ENCODE assay signal across 8 cellular contexts in the genomic region with DNA sequence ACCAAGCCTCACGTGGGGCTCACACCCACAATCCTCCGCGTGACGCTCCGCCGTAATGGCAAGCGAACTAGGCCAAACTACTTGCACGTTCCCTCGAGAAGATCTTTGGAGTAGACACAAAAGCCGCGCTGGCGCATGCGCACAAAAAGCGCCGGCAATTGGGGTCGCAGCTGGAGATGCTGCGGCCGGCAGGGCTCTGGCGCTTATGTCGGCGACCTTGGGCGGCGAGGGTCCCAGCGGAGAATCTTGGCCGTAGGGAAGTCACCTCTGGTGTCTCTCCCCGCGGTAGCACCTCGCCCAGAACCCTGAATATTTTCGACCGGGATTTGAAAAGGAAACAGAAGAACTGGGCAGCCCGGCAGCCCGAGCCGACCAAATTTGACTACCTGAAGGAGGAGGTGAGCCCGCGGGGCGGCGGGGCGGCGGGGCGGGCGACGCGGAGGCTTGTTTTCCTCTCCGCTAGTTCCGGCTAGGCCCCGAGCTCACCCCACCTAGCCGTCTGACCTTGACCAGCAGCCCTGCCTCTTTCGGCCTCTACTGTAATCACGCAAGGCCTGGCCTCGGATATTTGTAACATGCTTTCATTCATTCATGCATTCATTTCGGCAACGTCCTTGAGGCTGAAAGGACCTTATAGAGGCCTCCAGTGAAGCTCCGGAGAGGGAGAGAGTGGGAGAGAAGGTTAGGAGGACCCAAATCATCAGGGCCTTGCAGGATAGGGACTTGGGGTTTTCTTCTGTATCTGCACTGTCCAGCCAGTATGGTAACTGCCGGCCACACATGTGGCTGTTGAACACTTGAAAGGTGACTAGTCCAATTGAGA. TPM values are rescaled to one million over a fixed set of nuclear protein-coding genes. Genes with fewer than 3 reads are reported as not detected.
DNase-seq lines count a peak whose midpoint lies in the region; ATAC-seq and TF ChIP-seq lines count a peak whose summit lies in the region.

A gene with protein sequence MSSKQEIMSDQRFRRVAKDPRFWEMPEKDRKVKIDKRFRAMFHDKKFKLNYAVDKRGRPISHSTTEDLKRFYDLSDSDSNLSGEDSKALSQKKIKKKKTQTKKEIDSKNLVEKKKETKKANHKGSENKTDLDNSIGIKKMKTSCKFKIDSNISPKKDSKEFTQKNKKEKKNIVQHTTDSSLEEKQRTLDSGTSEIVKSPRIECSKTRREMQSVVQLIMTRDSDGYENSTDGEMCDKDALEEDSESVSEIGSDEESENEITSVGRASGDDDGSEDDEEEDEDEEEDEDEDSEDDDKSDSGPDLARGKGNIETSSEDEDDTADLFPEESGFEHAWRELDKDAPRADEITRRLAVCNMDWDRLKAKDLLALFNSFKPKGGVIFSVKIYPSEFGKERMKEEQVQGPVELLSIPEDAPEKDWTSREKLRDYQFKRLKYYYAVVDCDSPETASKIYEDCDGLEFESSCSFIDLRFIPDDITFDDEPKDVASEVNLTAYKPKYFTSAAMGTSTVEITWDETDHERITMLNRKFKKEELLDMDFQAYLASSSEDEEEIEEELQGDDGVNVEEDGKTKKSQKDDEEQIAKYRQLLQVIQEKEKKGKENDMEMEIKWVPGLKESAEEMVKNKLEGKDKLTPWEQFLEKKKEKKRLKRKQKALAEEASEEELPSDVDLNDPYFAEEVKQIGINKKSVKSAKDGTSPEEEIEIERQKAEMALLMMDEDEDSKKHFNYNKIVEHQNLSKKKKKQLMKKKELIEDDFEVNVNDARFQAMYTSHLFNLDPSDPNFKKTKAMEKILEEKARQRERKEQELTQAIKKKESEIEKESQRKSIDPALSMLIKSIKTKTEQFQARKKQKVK (minus strand): TSS at position 27 of the 823 bp plus-strand sequence. CDS start 1,779 bp downstream, outside the sequence.
A gene with protein sequence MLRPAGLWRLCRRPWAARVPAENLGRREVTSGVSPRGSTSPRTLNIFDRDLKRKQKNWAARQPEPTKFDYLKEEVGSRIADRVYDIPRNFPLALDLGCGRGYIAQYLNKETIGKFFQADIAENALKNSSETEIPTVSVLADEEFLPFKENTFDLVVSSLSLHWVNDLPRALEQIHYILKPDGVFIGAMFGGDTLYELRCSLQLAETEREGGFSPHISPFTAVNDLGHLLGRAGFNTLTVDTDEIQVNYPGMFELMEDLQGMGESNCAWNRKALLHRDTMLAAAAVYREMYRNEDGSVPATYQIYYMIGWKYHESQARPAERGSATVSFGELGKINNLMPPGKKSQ (plus strand): TSS at position 136 of the 823 bp plus-strand sequence. CDS start 41 bp downstream, at position 177.

- H3K9me3 ChIP-seq in T-helper 17 cell (ENCODE audit: control insufficient read depth, low read length, poor library complexity, severe bottlenecking) (no peaks in the 10 kb centered on the region), prostate gland (no peaks in the 10 kb centered on the region)

- intact Hi-C loops in left ventricle myocardium superior (cut with micrococcal nuclease) (no loop called here), prostate gland (cut with DNase I) (no loop called here)

- TF ChIP-seq POLR2A in GM15510 (IDR thresholded peaks at IDR 0.05; ENCODE audit: borderline replicate concordance, extremely low read depth, insufficient read length) (peak; percentile 86), prostate gland (IDR thresholded peaks at IDR 0.05) (peak; percentile 40)

- no peaks in the 10 kb centered on the region for H3K36me3 ChIP-seq in prostate gland
- H3K36me3 ChIP-seq in urinary bladder (ENCODE audit: insufficient read depth): peaks cover 3% of the 10 kb centered on the region

- H3K36me3 Mint-ChIP-seq in T-helper 17 cell (ENCODE audit: low read depth): peaks cover 13% of the 10 kb centered on the region

- H3K4me1 ChIP-seq in prostate gland (replicated peaks) (peaks cover 4% of the 10 kb centered on the region), urinary bladder (ENCODE audit: insufficient read depth) (no peaks in the 10 kb centered on the region)

- no peaks in the 10 kb centered on the region for H3K27me3 Mint-ChIP-seq in T-helper 17 cell

- DNase-seq in NCI-H1694 treated with DMSO at 0.1 percent for 48 hours (lab: John Stamatoyannopoulos, UW) (peak; percentile 85), T-helper 17 cell (peak; percentile 74 to 86 (median 81)), amygdala (lab: John Stamatoyannopoulos, UW) (peak; percentile 63 to 98 (median 90)), left ventricle myocardium superior (peak; percentile 95), prostate gland (ENCODE audit: low spot score) (peak; percentile 93)

- H3K4me3 ChIP-seq in prostate gland: peak within 1 kb of the TSS; percentile 78 to 80
- H3K4me3 ChIP-seq in urinary bladder (ENCODE audit: low read depth, low read length): peak within 1 kb of the TSS; percentile 91

- peak in 1 of 4 experiments; percentile 4 for TF ChIP-seq CTCF in prostate gland (IDR thresholded peaks at IDR 0.05)

- H3K27ac ChIP-seq in prostate gland (peak within 1 kb of the TSS; percentile 85 to 87), urinary bladder (ENCODE audit: low read depth) (peak within 1 kb of the TSS; percentile 80)

- H3K27ac Mint-ChIP-seq in T-helper 17 cell: peak within 1 kb of the TSS; percentile 99

- H3K4me3 Mint-ChIP-seq in T-helper 17 cell: peak within 1 kb of the TSS; percentile 99

- no peaks in the 10 kb centered on the region for H3K27me3 ChIP-seq in prostate gland (replicated peaks; ENCODE audit: insufficient read depth)

- ATAC-seq in HG02885 (IDR thresholded peaks at IDR 0.05; ENCODE audit: poor library complexity, unreplicated experiment) (peak; percentile 95), T-helper 17 cell (peak; percentile 98), left ventricle myocardium superior (peak; percentile 99)

- H3K4me1 Mint-ChIP-seq in T-helper 17 cell: peaks cover 36% of the 10 kb centered on the region

- WGBS in prostate gland: under 1% methylated on average over 54 of the region's 54 CpGs
- under 1% methylated on average over 54 of the region's 54 CpGs for WGBS in urinary bladder

RNA-seq across cellular contexts. Expression of the first gene that starts in this region (rescaled TPM):
- total RNA-seq in T-helper 17 cell (1 to 10 TPM; 8.3 to 9.6 TPM), left ventricle myocardium superior (13.7 TPM), prostate gland (10 to 100 TPM in 1 of 2 donors, 1 to 10 TPM in 1; 6.2 to 13.3 TPM), urinary bladder (19.2 TPM)
- 9.2 TPM for polyA plus RNA-seq in urinary bladder

RNA-seq across cellular contexts. Expression of the second gene that starts in this region (rescaled TPM):
- total RNA-seq in T-helper 17 cell: 10 to 100 TPM; 30.9 to 55.4 TPM
- total RNA-seq in left ventricle myocardium superior: 67.4 TPM
- total RNA-seq in prostate gland: 10 to 100 TPM; 15.3 to 17.5 TPM
- 18.8 TPM for total RNA-seq in urinary bladder
- polyA plus RNA-seq in urinary bladder: 19.3 TPM

Comparison
In these comparisons a context has a peak if more than half of its experiments do, and no peak if none do; other contexts are left out.
1. Peak in every context shown above with its lines: DNase-seq, ATAC-seq, H3K4me3 ChIP-seq and H3K27ac ChIP-seq.